In the genomic region with DNA sequence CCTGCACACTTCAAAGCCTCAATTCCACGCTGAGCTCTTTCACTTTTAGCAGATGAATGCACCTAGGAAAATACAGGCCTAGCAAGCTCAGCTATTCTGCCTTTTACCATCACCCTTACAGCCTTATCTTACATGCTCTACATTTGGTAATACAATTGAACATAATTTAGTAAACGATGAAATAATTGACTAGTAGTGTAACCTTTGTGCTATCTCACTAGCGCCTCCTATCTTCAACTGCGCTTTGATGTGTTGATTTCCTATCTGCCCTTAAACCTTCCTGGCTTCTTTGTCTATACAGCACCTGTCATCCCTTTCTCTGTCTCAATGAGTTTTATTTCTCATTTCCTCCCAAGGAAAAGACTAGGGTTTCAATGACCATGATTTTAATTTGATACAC, we compare ENCODE assay signal across 11 cellular contexts.
DNase-seq lines count a peak whose midpoint lies in the region; ATAC-seq and FAIRE-seq lines count a peak whose summit lies in the region.
"Had no signal": no experiment of that assay in that cellular context is flagged by ENCODE, and none has a peak within 500 bp of the region (broad histone marks: within the 10 kb centered on the region; RNA-seq: fewer than 3 reads in every experiment).

No MANE protein-coding gene starts in this region.

- no peaks in the 10 kb centered on the region for H3K9me3 ChIP-seq in small intestine (ENCODE audit: control insufficient read depth, low read depth)
- H3K9me3 ChIP-seq: breast epithelium had no signal

- POLR2A ChIA-PET in activated CD4-positive, alpha-beta memory T cell treated with anti-CD3 and anti-CD28 coated beads for 36 hours (lab: Charles Lee), result no interaction called here

- intact Hi-C loops in Right ventricle myocardium superior (cut with DNase I), result no loop called here
- intact Hi-C loops in activated CD4-positive, alpha-beta memory T cell treated with anti-CD3 and anti-CD28 coated beads for 36 hours (cut with micrococcal nuclease), result no loop called here

- no peaks in the 10 kb centered on the region for H3K36me3 ChIP-seq in small intestine (ENCODE audit: control insufficient read depth in 2 of 2, insufficient read depth in 2 of 2, low read length in 2 of 2)
- H3K36me3 ChIP-seq: breast epithelium had no signal

- CTCF ChIA-PET in activated CD4-positive, alpha-beta memory T cell treated with anti-CD3 and anti-CD28 coated beads for 36 hours (lab: Charles Lee), result no interaction called here

- no peak overlapping the region for H3K4me3 Mint-ChIP-seq in activated CD4-positive, alpha-beta memory T cell treated with anti-CD3 and anti-CD28 coated beads for 36 hours

- H3K27me3 ChIP-seq in small intestine (ENCODE audit: control insufficient read depth in 2 of 2, insufficient read depth in 2 of 2, low read length in 2 of 2), result no peaks in the 10 kb centered on the region
- H3K27me3 ChIP-seq: breast epithelium had no signal

- WGBS in small intestine, 3 donors, result 32 to 52% (median 43%) methylated on average over 4 of the region's 4 CpGs

- ATAC-seq in HG02852 (IDR thresholded peaks at IDR 0.05; ENCODE audit: unreplicated experiment) (peak; percentile 12), Right ventricle myocardium superior (ENCODE audit: poor library complexity) (no peak)
- ATAC-seq: sciatic nerve had no signal

- DNase-seq in NCI-H82 (lab: John Stamatoyannopoulos, UW) (peak; percentile 5), NCI-H82 treated with DMSO at 0.1 percent for 48 hours (lab: John Stamatoyannopoulos, UW; ENCODE audit: unreplicated experiment) (no peak), NCI-H146 (lab: John Stamatoyannopoulos, UW) (peak; percentile 70), small intestine (peak; percentile 3), Right ventricle myocardium superior (no peak), cerebellar cortex (ENCODE audit: low spot score) (no peak)
- no peak for DNase-seq in activated CD4-positive, alpha-beta memory T cell treated with anti-CD3 and anti-CD28 coated beads for 36 hours
- DNase-seq: activated CD8-positive, alpha-beta memory T cell treated with anti-CD3 and anti-CD28 coated beads, Interleukin-2, amount 50 U/mL, for 4 hours had no signal

- no peaks in the 10 kb centered on the region for H3K4me1 ChIP-seq in small intestine (ENCODE audit: control insufficient read depth in 2 of 2, insufficient read depth in 1 of 2, low read depth in 1 of 2, low read length in 1 of 2)
- H3K4me1 ChIP-seq: breast epithelium had no signal

- H3K27ac Mint-ChIP-seq in activated CD4-positive, alpha-beta memory T cell treated with anti-CD3 and anti-CD28 coated beads for 36 hours, result no peak overlapping the region

- no peak for FAIRE-seq in small intestine (lab: Jason Lieb, UNC)

- H3K4me1 Mint-ChIP-seq in activated CD4-positive, alpha-beta memory T cell treated with anti-CD3 and anti-CD28 coated beads for 36 hours (ENCODE audit: low read depth), result no peaks in the 10 kb centered on the region

- H3K27ac ChIP-seq in small intestine (ENCODE audit: low read depth in 1 of 2, low read length in 1 of 2), result no peak overlapping the region
- H3K27ac ChIP-seq: breast epithelium had no signal

- peaks cover 8% of the 10 kb centered on the region for H3K9me3 Mint-ChIP-seq in activated CD4-positive, alpha-beta memory T cell treated with anti-CD3 and anti-CD28 coated beads for 36 hours

- H3K4me3 ChIP-seq in small intestine (ENCODE audit: low read depth in 1 of 2, low read length in 2 of 2), result no peak overlapping the region
- H3K4me3 ChIP-seq: breast epithelium had no signal

- H3K27me3 Mint-ChIP-seq in activated CD4-positive, alpha-beta memory T cell treated with anti-CD3 and anti-CD28 coated beads for 36 hours, result no peaks in the 10 kb centered on the region

- H3K36me3 Mint-ChIP-seq in activated CD4-positive, alpha-beta memory T cell treated with anti-CD3 and anti-CD28 coated beads for 36 hours, result no peaks in the 10 kb centered on the region

Comparison
In these comparisons a context has a peak if more than half of its experiments do, and no peak if none do; other contexts are left out.
1. DNase-seq: peak in NCI-H82 (single experiment), NCI-H146 (single experiment) and small intestine (single experiment); none in NCI-H82 treated with DMSO at 0.1 percent for 48 hours (single experiment), Right ventricle myocardium superior (single experiment), activated CD4-positive, alpha-beta memory T cell treated with anti-CD3 and anti-CD28 coated beads for 36 hours (single experiment) and cerebellar cortex (single experiment).